In the genomic region with DNA sequence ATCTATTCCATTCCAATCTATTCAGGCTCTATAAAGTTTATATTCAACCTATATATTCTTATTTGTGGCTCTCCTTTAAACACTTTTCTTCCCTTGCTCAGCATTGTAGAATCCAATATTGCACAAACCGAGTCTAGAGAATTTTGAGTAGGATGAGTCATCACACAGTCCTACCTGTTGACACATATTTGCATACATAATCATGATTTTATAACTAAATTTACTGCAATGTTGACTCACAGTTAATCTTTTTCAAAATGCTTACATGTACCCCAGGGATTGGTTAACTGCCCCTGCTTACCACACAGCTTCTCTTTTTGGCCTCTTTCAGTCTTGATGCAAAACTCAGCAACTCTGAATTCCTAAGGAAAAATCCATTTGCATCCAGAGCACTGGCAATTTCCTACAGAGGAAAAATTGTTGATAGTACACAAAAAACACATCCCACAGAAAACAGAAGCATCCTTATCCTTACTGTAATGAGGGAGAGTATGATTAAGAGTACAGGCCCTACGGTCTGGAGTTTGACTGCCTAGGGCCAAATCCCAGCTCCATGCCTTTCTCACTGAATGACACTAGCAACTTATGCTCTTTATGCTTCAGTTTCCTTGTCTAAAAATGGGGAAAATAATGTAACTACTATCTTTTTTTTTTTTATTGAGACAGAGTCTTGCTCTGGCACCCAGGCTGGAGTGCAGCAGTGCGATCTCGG, we compare ENCODE assay signal across 2 cellular contexts.
TF ChIP-seq lines count a peak whose summit lies in the region.

No MANE protein-coding gene starts in this region.

TF ChIP-seq in SK-N-SH treated with all-trans-retinoic acid at 6 μM for 48 hours, 23 proteins besides CTCF, POLR2A, EP300 and RAD21 (continued from another document):
- TF ChIP-seq, protein P1, sequence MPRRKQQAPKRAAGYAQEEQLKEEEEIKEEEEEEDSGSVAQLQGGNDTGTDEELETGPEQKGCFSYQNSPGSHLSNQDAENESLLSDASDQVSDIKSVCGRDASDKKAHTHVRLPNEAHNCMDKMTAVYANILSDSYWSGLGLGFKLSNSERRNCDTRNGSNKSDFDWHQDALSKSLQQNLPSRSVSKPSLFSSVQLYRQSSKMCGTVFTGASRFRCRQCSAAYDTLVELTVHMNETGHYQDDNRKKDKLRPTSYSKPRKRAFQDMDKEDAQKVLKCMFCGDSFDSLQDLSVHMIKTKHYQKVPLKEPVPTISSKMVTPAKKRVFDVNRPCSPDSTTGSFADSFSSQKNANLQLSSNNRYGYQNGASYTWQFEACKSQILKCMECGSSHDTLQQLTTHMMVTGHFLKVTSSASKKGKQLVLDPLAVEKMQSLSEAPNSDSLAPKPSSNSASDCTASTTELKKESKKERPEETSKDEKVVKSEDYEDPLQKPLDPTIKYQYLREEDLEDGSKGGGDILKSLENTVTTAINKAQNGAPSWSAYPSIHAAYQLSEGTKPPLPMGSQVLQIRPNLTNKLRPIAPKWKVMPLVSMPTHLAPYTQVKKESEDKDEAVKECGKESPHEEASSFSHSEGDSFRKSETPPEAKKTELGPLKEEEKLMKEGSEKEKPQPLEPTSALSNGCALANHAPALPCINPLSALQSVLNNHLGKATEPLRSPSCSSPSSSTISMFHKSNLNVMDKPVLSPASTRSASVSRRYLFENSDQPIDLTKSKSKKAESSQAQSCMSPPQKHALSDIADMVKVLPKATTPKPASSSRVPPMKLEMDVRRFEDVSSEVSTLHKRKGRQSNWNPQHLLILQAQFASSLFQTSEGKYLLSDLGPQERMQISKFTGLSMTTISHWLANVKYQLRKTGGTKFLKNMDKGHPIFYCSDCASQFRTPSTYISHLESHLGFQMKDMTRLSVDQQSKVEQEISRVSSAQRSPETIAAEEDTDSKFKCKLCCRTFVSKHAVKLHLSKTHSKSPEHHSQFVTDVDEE (CRISPR knock-in tag; IDR thresholded peaks at IDR 0.05), result no peak
- TF ChIP-seq, protein P2, sequence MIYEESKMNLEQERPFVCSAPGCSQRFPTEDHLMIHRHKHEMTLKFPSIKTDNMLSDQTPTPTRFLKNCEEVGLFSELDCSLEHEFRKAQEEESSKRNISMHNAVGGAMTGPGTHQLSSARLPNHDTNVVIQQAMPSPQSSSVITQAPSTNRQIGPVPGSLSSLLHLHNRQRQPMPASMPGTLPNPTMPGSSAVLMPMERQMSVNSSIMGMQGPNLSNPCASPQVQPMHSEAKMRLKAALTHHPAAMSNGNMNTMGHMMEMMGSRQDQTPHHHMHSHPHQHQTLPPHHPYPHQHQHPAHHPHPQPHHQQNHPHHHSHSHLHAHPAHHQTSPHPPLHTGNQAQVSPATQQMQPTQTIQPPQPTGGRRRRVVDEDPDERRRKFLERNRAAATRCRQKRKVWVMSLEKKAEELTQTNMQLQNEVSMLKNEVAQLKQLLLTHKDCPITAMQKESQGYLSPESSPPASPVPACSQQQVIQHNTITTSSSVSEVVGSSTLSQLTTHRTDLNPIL (CRISPR knock-in tag; IDR thresholded peaks at IDR 0.05; ENCODE audit: low read depth), result no peak
- no peak for TF ChIP-seq GLIS3 (CRISPR knock-in tag; IDR thresholded peaks at IDR 0.05)

TF ChIP-seq in GM23338, 12 proteins besides CTCF, POLR2A, EP300 and RAD21 (continued from another document):
- TF ChIP-seq, protein P3, sequence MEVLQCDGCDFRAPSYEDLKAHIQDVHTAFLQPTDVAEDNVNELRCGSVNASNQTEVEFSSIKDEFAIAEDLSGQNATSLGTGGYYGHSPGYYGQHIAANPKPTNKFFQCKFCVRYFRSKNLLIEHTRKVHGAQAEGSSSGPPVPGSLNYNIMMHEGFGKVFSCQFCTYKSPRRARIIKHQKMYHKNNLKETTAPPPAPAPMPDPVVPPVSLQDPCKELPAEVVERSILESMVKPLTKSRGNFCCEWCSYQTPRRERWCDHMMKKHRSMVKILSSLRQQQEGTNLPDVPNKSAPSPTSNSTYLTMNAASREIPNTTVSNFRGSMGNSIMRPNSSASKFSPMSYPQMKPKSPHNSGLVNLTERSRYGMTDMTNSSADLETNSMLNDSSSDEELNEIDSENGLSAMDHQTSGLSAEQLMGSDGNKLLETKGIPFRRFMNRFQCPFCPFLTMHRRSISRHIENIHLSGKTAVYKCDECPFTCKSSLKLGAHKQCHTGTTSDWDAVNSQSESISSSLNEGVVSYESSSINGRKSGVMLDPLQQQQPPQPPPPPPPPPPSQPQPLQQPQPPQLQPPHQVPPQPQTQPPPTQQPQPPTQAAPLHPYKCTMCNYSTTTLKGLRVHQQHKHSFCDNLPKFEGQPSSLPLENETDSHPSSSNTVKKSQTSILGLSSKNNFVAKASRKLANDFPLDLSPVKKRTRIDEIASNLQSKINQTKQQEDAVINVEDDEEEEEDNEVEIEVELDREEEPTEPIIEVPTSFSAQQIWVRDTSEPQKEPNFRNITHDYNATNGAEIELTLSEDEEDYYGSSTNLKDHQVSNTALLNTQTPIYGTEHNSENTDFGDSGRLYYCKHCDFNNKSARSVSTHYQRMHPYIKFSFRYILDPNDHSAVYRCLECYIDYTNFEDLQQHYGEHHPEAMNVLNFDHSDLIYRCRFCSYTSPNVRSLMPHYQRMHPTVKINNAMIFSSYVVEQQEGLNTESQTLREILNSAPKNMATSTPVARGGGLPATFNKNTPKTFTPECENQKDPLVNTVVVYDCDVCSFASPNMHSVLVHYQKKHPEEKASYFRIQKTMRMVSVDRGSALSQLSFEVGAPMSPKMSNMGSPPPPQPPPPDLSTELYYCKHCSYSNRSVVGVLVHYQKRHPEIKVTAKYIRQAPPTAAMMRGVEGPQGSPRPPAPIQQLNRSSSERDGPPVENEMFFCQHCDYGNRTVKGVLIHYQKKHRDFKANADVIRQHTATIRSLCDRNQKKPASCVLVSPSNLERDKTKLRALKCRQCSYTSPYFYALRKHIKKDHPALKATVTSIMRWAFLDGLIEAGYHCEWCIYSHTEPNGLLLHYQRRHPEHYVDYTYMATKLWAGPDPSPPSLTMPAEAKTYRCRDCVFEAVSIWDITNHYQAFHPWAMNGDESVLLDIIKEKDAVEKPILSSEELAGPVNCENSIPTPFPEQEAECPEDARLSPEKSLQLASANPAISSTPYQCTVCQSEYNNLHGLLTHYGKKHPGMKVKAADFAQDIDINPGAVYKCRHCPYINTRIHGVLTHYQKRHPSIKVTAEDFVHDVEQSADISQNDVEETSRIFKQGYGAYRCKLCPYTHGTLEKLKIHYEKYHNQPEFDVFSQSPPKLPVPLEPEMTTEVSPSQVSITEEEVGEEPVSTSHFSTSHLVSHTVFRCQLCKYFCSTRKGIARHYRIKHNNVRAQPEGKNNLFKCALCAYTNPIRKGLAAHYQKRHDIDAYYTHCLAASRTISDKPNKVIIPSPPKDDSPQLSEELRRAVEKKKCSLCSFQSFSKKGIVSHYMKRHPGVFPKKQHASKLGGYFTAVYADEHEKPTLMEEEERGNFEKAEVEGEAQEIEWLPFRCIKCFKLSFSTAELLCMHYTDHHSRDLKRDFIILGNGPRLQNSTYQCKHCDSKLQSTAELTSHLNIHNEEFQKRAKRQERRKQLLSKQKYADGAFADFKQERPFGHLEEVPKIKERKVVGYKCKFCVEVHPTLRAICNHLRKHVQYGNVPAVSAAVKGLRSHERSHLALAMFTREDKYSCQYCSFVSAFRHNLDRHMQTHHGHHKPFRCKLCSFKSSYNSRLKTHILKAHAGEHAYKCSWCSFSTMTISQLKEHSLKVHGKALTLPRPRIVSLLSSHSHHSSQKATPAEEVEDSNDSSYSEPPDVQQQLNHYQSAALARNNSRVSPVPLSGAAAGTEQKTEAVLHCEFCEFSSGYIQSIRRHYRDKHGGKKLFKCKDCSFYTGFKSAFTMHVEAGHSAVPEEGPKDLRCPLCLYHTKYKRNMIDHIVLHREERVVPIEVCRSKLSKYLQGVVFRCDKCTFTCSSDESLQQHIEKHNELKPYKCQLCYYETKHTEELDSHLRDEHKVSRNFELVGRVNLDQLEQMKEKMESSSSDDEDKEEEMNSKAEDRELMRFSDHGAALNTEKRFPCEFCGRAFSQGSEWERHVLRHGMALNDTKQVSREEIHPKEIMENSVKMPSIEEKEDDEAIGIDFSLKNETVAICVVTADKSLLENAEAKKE (CRISPR knock-in tag; IDR thresholded peaks at IDR 0.05), result no peak
- TF ChIP-seq, protein P4, sequence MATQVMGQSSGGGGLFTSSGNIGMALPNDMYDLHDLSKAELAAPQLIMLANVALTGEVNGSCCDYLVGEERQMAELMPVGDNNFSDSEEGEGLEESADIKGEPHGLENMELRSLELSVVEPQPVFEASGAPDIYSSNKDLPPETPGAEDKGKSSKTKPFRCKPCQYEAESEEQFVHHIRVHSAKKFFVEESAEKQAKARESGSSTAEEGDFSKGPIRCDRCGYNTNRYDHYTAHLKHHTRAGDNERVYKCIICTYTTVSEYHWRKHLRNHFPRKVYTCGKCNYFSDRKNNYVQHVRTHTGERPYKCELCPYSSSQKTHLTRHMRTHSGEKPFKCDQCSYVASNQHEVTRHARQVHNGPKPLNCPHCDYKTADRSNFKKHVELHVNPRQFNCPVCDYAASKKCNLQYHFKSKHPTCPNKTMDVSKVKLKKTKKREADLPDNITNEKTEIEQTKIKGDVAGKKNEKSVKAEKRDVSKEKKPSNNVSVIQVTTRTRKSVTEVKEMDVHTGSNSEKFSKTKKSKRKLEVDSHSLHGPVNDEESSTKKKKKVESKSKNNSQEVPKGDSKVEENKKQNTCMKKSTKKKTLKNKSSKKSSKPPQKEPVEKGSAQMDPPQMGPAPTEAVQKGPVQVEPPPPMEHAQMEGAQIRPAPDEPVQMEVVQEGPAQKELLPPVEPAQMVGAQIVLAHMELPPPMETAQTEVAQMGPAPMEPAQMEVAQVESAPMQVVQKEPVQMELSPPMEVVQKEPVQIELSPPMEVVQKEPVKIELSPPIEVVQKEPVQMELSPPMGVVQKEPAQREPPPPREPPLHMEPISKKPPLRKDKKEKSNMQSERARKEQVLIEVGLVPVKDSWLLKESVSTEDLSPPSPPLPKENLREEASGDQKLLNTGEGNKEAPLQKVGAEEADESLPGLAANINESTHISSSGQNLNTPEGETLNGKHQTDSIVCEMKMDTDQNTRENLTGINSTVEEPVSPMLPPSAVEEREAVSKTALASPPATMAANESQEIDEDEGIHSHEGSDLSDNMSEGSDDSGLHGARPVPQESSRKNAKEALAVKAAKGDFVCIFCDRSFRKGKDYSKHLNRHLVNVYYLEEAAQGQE (IDR thresholded peaks at IDR 0.05; ENCODE audit: unreplicated experiment), result no peak
- TF ChIP-seq ZNF331 (CRISPR knock-in tag; IDR thresholded peaks at IDR 0.05; ENCODE audit: low read depth) (no peak), STAT1 (IDR thresholded peaks at IDR 0.05; ENCODE audit: unreplicated experiment) (no peak), CREB1 (CRISPR knock-in tag; IDR thresholded peaks at IDR 0.05; ENCODE audit: low read depth) (no peak), EZH2phosphoT487 (IDR thresholded peaks at IDR 0.05; ENCODE audit: unreplicated experiment) (no peak), POLR2AphosphoS5 (IDR thresholded peaks at IDR 0.05; ENCODE audit: low read depth) (no peak), ZNF114 (CRISPR knock-in tag; IDR thresholded peaks at IDR 0.05) (no peak), JUNB (IDR thresholded peaks at IDR 0.05; ENCODE audit: unreplicated experiment) (no peak), EZH2 (IDR thresholded peaks at IDR 0.05; ENCODE audit: low read depth, unreplicated experiment) (no peak)
- TF ChIP-seq, protein P5, sequence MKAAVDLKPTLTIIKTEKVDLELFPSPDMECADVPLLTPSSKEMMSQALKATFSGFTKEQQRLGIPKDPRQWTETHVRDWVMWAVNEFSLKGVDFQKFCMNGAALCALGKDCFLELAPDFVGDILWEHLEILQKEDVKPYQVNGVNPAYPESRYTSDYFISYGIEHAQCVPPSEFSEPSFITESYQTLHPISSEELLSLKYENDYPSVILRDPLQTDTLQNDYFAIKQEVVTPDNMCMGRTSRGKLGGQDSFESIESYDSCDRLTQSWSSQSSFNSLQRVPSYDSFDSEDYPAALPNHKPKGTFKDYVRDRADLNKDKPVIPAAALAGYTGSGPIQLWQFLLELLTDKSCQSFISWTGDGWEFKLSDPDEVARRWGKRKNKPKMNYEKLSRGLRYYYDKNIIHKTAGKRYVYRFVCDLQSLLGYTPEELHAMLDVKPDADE (IDR thresholded peaks at IDR 0.05), result no peak
